33 cellular contexts compared by ENCODE assay signal in the genomic region with DNA sequence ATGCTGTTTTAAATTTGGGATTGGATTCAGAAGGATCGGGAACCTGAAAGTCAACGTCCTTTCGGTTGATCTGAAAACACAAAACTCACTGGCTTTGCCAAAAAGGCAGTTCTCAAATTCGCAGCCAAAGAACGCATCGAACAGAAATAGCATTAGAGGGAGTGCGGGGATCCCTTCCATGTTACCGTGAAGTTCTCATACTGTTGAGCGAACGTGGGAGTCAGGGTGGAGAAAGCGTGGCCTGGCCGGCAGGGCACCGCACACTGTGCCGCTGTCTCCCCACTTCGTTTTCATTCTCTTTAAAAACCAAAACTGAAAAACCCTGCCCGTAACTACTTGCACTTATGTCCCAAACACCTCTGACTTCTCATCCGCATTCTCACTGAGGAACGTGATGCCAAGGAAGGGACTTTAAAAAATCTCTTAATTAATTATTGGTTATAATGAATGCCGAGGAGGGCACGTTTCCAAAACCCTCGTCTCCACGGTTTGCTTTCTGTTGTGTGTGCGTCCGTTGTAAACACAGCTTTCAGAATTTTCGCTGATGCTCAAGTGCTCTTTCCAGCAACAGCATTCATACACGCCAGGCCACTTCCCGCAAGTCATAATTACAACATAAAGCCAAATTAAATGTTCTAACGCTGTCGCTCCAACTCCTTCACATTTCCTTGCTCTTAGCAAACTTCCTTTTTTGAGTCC.
A peak's percentile ranks its signal among the peaks of the same experiment; 100 is the strongest.
DNase-seq lines count a peak whose midpoint lies in the region; ATAC-seq, FAIRE-seq and TF ChIP-seq lines count a peak whose summit lies in the region.
"Had no signal": no experiment of that assay in that cellular context is flagged by ENCODE, and none has a peak within 500 bp of the region (broad histone marks: within the 10 kb centered on the region; RNA-seq: fewer than 3 reads in every experiment).

No MANE protein-coding gene starts in this region.

- H3K4me1 Mint-ChIP-seq in progenitor cell of endocrine pancreas (ENCODE audit: low read depth): no peaks in the 10 kb centered on the region
- H3K4me1 Mint-ChIP-seq: CD8-positive, alpha-beta memory T cell had no signal

- no peak overlapping the region for H3K4me3 Mint-ChIP-seq in progenitor cell of endocrine pancreas (ENCODE audit: low read depth)
- H3K4me3 Mint-ChIP-seq: activated CD4-positive, alpha-beta memory T cell treated with anti-CD3 and anti-CD28 coated beads for 36 hours; activated naive CD4-positive, alpha-beta T cell treated with anti-CD3 and anti-CD28 coated beads for 36 hours; activated T-helper 1 cell treated with anti-CD3 and anti-CD28 coated beads, Interleukin-12 subunit alpha, Interleukin-12 subunit beta, Interleukin-2, Interleukin-4 antibody, amounts not matched to agents 30 ng/mL and 10 ng/mL and 1 ng/mL, durations not matched to agents 14 hours and 24 hours and 36 hours; CD8-positive, alpha-beta memory T cell had no signal

- H3K27ac ChIP-seq in MM.1S (ENCODE audit: low read length) (no peak overlapping the region), small intestine (ENCODE audit: low read depth in 1 of 2, low read length in 1 of 2) (peak overlapping the region in 1 of 2 donors; percentile 66)
- H3K27ac ChIP-seq: epithelial cell of prostate, psoas muscle, SJSA1, thoracic aorta had no signal

- no peak overlapping the region for H3K4me3 ChIP-seq in MM.1S (ENCODE audit: low read length)
- no peak overlapping the region for H3K4me3 ChIP-seq in small intestine (ENCODE audit: low read depth in 1 of 2, low read length in 2 of 2)
- H3K4me3 ChIP-seq: psoas muscle, SJSA1, thoracic aorta had no signal

- no peaks in the 10 kb centered on the region for H3K79me2 ChIP-seq in MM.1S (ENCODE audit: low read length)

- peak; percentile 68 for DNase-seq in EH (ENCODE audit: low read depth)
- DNase-seq in HCEC 1CT: peak; percentile 16
- peak; percentile 85 for DNase-seq in fibroblast of gingiva (ENCODE audit: low read depth)
- no peak for DNase-seq in progenitor cell of endocrine pancreas (ENCODE audit: low spot score, unreplicated experiment)
- DNase-seq in MM.1S: no peak
- DNase-seq in SK-N-DZ (ENCODE audit: low spot score): no peak
- no peak for DNase-seq in small intestine
- DNase-seq: activated CD4-positive, alpha-beta memory T cell treated with anti-CD3 and anti-CD28 coated beads for 36 hours; activated CD8-positive, alpha-beta memory T cell treated with anti-CD3 and anti-CD28 coated beads, Interleukin-2, amount 50 U/mL, for 4 hours; activated naive CD4-positive, alpha-beta T cell treated with anti-CD3 and anti-CD28 coated beads for 36 hours; AML-193; CD8-positive, alpha-beta memory T cell; DMS 273 treated with DMSO at 0.1 percent for 48 hours; effector CD4-positive, alpha-beta T cell; hippocampal formation; Kasumi-1; left cardiac atrium; NCI-H187 treated with DMSO at 0.1 percent for 48 hours; NCI-H2171 treated with DMSO at 0.1 percent for 48 hours; NCI-H524 treated with DMSO at 0.1 percent for 48 hours; psoas muscle; RPMI8226; stimulated activated naive CD4-positive, alpha-beta T cell treated with Interleukin-2 at 50 U/mL for 16 hours; T-helper 1 cell had no signal

- no peak for FAIRE-seq in small intestine (lab: Jason Lieb, UNC)
- FAIRE-seq: frontal cortex, G401.6, HepG2 had no signal

- H3K9me3 ChIP-seq in MM.1S (replicated peaks; ENCODE audit: insufficient read depth, low read length): no peaks in the 10 kb centered on the region
- no peaks in the 10 kb centered on the region for H3K9me3 ChIP-seq in small intestine (ENCODE audit: control insufficient read depth, low read depth)
- H3K9me3 ChIP-seq: psoas muscle, SJSA1, thoracic aorta had no signal

- no peaks in the 10 kb centered on the region for H3F3A ChIP-seq in MM.1S (ENCODE audit: insufficient read depth, low read length)

- peak overlapping the region; percentile 8 for H3K27ac Mint-ChIP-seq in progenitor cell of endocrine pancreas
- H3K27ac Mint-ChIP-seq: activated CD4-positive, alpha-beta memory T cell treated with anti-CD3 and anti-CD28 coated beads for 36 hours; activated naive CD4-positive, alpha-beta T cell treated with anti-CD3 and anti-CD28 coated beads for 36 hours; activated T-helper 1 cell treated with anti-CD3 and anti-CD28 coated beads, Interleukin-12 subunit alpha, Interleukin-12 subunit beta, Interleukin-2, Interleukin-4 antibody, amounts not matched to agents 30 ng/mL and 10 ng/mL and 1 ng/mL, durations not matched to agents 14 hours and 24 hours and 36 hours; CD8-positive, alpha-beta memory T cell had no signal

- no peaks in the 10 kb centered on the region for H3K4me1 ChIP-seq in MM.1S (ENCODE audit: low read length)
- H3K4me1 ChIP-seq in small intestine (ENCODE audit: control insufficient read depth in 2 of 2, insufficient read depth in 1 of 2, low read depth in 1 of 2, low read length in 1 of 2): no peaks in the 10 kb centered on the region
- H3K4me1 ChIP-seq: psoas muscle had no signal

- no peak for ATAC-seq in GM18870 (IDR thresholded peaks at IDR 0.05; ENCODE audit: unreplicated experiment)
- ATAC-seq: activated CD4-positive, CD25-positive, alpha-beta regulatory T cell treated with anti-CD3 and anti-CD28 coated beads, Interleukin-2, amount 50 U/mL, for 24 hours; HepG2; left cardiac atrium; psoas muscle had no signal

- no peaks in the 10 kb centered on the region for H3K9me2 ChIP-seq in MM.1S (replicated peaks; ENCODE audit: insufficient read depth, low read length)

- H3K36me3 ChIP-seq in MM.1S (replicated peaks; ENCODE audit: insufficient read depth, low read length) (no peaks in the 10 kb centered on the region), small intestine (ENCODE audit: control insufficient read depth in 2 of 2, insufficient read depth in 2 of 2, low read length in 2 of 2) (no peaks in the 10 kb centered on the region)
- H3K36me3 ChIP-seq: SJSA1, thoracic aorta had no signal

- no peaks in the 10 kb centered on the region for H3K9me3 Mint-ChIP-seq in progenitor cell of endocrine pancreas (ENCODE audit: low read depth)
- H3K9me3 Mint-ChIP-seq: activated CD4-positive, alpha-beta memory T cell treated with anti-CD3 and anti-CD28 coated beads for 36 hours; activated naive CD4-positive, alpha-beta T cell treated with anti-CD3 and anti-CD28 coated beads for 36 hours; activated T-helper 1 cell treated with anti-CD3 and anti-CD28 coated beads, Interleukin-12 subunit alpha, Interleukin-12 subunit beta, Interleukin-2, Interleukin-4 antibody, amounts not matched to agents 30 ng/mL and 10 ng/mL and 1 ng/mL, durations not matched to agents 14 hours and 24 hours and 36 hours had no signal

- 74 to 85% (median 84%) methylated on average over 29 of the region's 29 CpGs for WGBS in small intestine, 3 donors

- H3K4me2 ChIP-seq in MM.1S (ENCODE audit: low read depth, low read length): no peak overlapping the region

- H4K20me1 ChIP-seq in MM.1S (ENCODE audit: insufficient read depth, low read length): no peaks in the 10 kb centered on the region

- H3K27me3 Mint-ChIP-seq in progenitor cell of endocrine pancreas: peaks cover 20% of the 10 kb centered on the region

- H3K27me3 ChIP-seq in MM.1S (replicated peaks; ENCODE audit: insufficient read depth, low read length) (peaks cover 18% of the 10 kb centered on the region), small intestine (ENCODE audit: control insufficient read depth in 2 of 2, insufficient read depth in 2 of 2, low read length in 2 of 2) (no peaks in the 10 kb centered on the region)
- H3K27me3 ChIP-seq: SJSA1 had no signal

- no peaks in the 10 kb centered on the region for H3K36me3 Mint-ChIP-seq in progenitor cell of endocrine pancreas (ENCODE audit: insufficient read depth)
- H3K36me3 Mint-ChIP-seq: activated CD4-positive, alpha-beta memory T cell treated with anti-CD3 and anti-CD28 coated beads for 36 hours had no signal

- H2AFZ ChIP-seq in MM.1S (ENCODE audit: low read length): no peak overlapping the region

- H3K9ac ChIP-seq in MM.1S (ENCODE audit: low read length): no peak overlapping the region

- TF ChIP-seq CTCF in progenitor cell of endocrine pancreas (IDR thresholded peaks at IDR 0.05; ENCODE audit: unreplicated experiment) (no peak), MM.1S (IDR thresholded peaks at IDR 0.05; ENCODE audit: low read length) (no peak)

Comparison
In these comparisons a context has a peak if more than half of its experiments do, and no peak if none do; other contexts are left out.
1. DNase-seq: peak in EH (single experiment), HCEC 1CT (single experiment) and fibroblast of gingiva (single experiment); none in progenitor cell of endocrine pancreas (single experiment), MM.1S (single experiment), SK-N-DZ (single experiment) and small intestine (single experiment).